ENCODE assay signal across 15 cellular contexts in genomic region chr7:66145404-66145843, GRCh38. TPM values are rescaled to one million over a fixed set of nuclear protein-coding genes. Genes with fewer than 3 reads are reported as not detected.
A peak's percentile ranks its signal among the peaks of the same experiment; 100 is the strongest.
DNase-seq lines count a peak whose midpoint lies in the region; ATAC-seq and TF ChIP-seq lines count a peak whose summit lies in the region.
"Had no signal": no experiment of that assay in that cellular context is flagged by ENCODE, and none has a peak within 500 bp of the region (broad histone marks: within the 10 kb centered on the region; RNA-seq: fewer than 3 reads in every experiment).

No MANE protein-coding gene starts in this region.

- H3K4me3 ChIP-seq in AG04450 (ENCODE audit: low read depth, low read length) (no peak overlapping the region), Peyer's patch (no peak overlapping the region), foreskin fibroblast (ENCODE audit: low read depth in 1 of 2, low read length in 2 of 2) (no peak overlapping the region)
- H3K4me3 ChIP-seq: body of pancreas had no signal

- peaks cover 46% of the 10 kb centered on the region for H3K4me1 Mint-ChIP-seq in nephron progenitor cell

- H3K27ac ChIP-seq in AG04450 (ENCODE audit: low read depth, low read length): peak overlapping the region; percentile 47
- peak overlapping the region in 3 of 4 donors; percentile 20 to 30 (median 27) for H3K27ac ChIP-seq in Peyer's patch
- H3K27ac ChIP-seq: body of pancreas had no signal

- H3K4me3 Mint-ChIP-seq in nephron progenitor cell: no peak overlapping the region

- peak; percentile 75 for DNase-seq in AG04450 (ENCODE audit: low read depth, low spot score)
- peak in 1 of 3 donors; percentile 59 for DNase-seq in Peyer's patch
- peak; percentile 43 to 64 for DNase-seq in foreskin fibroblast
- DNase-seq in nephron progenitor cell: no peak
- DNase-seq in DMS79 treated with DMSO at 0.1 percent for 48 hours (lab: John Stamatoyannopoulos, UW): no peak
- no peak for DNase-seq in 8988T
- DNase-seq in stimulated activated CD8-positive, alpha-beta memory T cell treated with anti-CD3 and anti-CD28 coated beads, Interleukin-4, amount 100 ng/mL, for 48 hours: no peak
- DNase-seq: AML-193, Karpas-422, NCI-H2227 treated with DMSO at 0.1 percent for 48 hours, posterior cingulate gyrus, RPMI8226, substantia nigra had no signal

- peak overlapping the region; percentile 86 for H3K27ac Mint-ChIP-seq in nephron progenitor cell

- POLR2A ChIA-PET in AG04450 (lab: Yijun Ruan, JAX): interaction anchor here (0.6 to 1.1 kb wide), 2 partner anchors 31 kb away, joined by 3 to 4 read pairs; partner anchors contain the start of gene CRCP

- H3K36me3 Mint-ChIP-seq in nephron progenitor cell (ENCODE audit: low read depth): peaks cover 52% of the 10 kb centered on the region

- H3K9me3 ChIP-seq in AG04450 (ENCODE audit: control insufficient read depth, insufficient read depth, low read length) (no peaks in the 10 kb centered on the region), Peyer's patch (no peaks in the 10 kb centered on the region)
- H3K9me3 ChIP-seq: body of pancreas had no signal

- ATAC-seq in HG02642 (IDR thresholded peaks at IDR 0.05; ENCODE audit: poor library complexity, unreplicated experiment): no peak
- ATAC-seq: body of pancreas had no signal

- TF ChIP-seq POLR2A in Peyer's patch (IDR thresholded peaks at IDR 0.05): no peak

- peaks cover 0 to 9% (median 3%) of the 10 kb centered on the region in 4 donors for H3K4me1 ChIP-seq in Peyer's patch

- CTCF ChIA-PET in AG04450 (lab: Charles Lee): interaction anchor here (2.5 kb wide), 1 partner anchor 115 kb away, joined by 9 read pairs; no protein-coding TSS in a partner anchor

- peak; percentile 28 for TF ChIP-seq CTCF in AG04450 (IDR thresholded peaks at IDR 0.05; ENCODE audit: low read depth, low read length)
- TF ChIP-seq CTCF in Peyer's patch (IDR thresholded peaks at IDR 0.05): no peak
- TF ChIP-seq CTCF in foreskin fibroblast (IDR thresholded peaks at IDR 0.05; ENCODE audit: low read depth, low read length): no peak
- no peak for TF ChIP-seq CTCF in nephron progenitor cell (IDR thresholded peaks at IDR 0.05)

- no peaks in the 10 kb centered on the region for H3K9me3 Mint-ChIP-seq in nephron progenitor cell

- peaks cover 0 to 48% (median 0%) of the 10 kb centered on the region in 3 donors for H3K36me3 ChIP-seq in Peyer's patch

- H3K27me3 Mint-ChIP-seq in nephron progenitor cell (ENCODE audit: low read depth, poor library complexity): no peaks in the 10 kb centered on the region

- H3K27me3 ChIP-seq in AG04450 (ENCODE audit: control insufficient read depth, insufficient read depth, low read length) (no peaks in the 10 kb centered on the region), Peyer's patch (no peaks in the 10 kb centered on the region)
- H3K27me3 ChIP-seq: body of pancreas had no signal

RNA-seq across cellular contexts. Expression of gene CRCP, which starts 30.8 kb away (rescaled TPM):
- polyA plus RNA-seq in AG04450 (2011; rRNA removed): 26.0 and 28.5 TPM in 2 replicates
- polyA minus RNA-seq in AG04450 (2011; rRNA and poly(A)+ RNA removed): 42.5 and 46.2 TPM in 2 replicates
- total RNA-seq in Peyer's patch: 10 to 100 TPM; 24.7 to 67.7 (median 42.2) TPM

RNA-seq across cellular contexts. Expression of gene TPST1, which starts 59.7 kb away (rescaled TPM):
- polyA plus RNA-seq in AG04450 (2011; rRNA removed): 119 and 129 TPM in 2 replicates
- 171 and 190 TPM in 2 replicates for polyA minus RNA-seq in AG04450 (2011; rRNA and poly(A)+ RNA removed)
- total RNA-seq in Peyer's patch: 10 to 100 TPM in 3 of 4 donors, 1 to 10 TPM in 1; 5.4 to 58.6 (median 12.5) TPM

Comparison
In these comparisons a context has a peak if more than half of its experiments do, and no peak if none do; other contexts are left out.
1. DNase-seq: peak in AG04450 (single experiment) and foreskin fibroblast (2 of 2); none in nephron progenitor cell (single experiment), DMS79 treated with DMSO at 0.1 percent for 48 hours (single experiment), 8988T (single experiment) and stimulated activated CD8-positive, alpha-beta memory T cell treated with anti-CD3 and anti-CD28 coated beads, Interleukin-4, amount 100 ng/mL, for 48 hours (single experiment).